Comparison of ENCODE assay signal across 2 cellular contexts in genomic region chr6:56051199-56051598, GRCh38.
A peak's percentile ranks its signal among the peaks of the same experiment; 100 is the strongest.
TF ChIP-seq lines count a peak whose summit lies in the region.

No MANE protein-coding gene starts in this region.

TF ChIP-seq in HEK293, 187 proteins besides CTCF, POLR2A, EP300 and RAD21:
- TF ChIP-seq PRDM10 (tag by site-specific recombination; IDR thresholded peaks at IDR 0.05) (0 out of 2 replicates have a peak, but pooled peaks have one; percentile 15), ZNF600 (tag by site-specific recombination; IDR thresholded peaks at IDR 0.05) (no peak), MZF1 (tag by site-specific recombination; IDR thresholded peaks at IDR 0.05; ENCODE audit: borderline replicate concordance) (no peak), PRDM4 (tag by site-specific recombination; IDR thresholded peaks at IDR 0.05) (peak; percentile 13; the same call in 1 of the 2 replicates), ZNF335 (tag by site-specific recombination; conservative IDR thresholded peaks at IDR 0.05) (peak; percentile 26; the same call in 1 of the 2 replicates)

TF ChIP-seq in GM12878, 131 proteins besides CTCF, POLR2A, EP300 and RAD21 (continued from another document):
- no peak for TF ChIP-seq ZNF687 (IDR thresholded peaks at IDR 0.05)
